9 cellular contexts compared by ENCODE assay signal in the genomic region with DNA sequence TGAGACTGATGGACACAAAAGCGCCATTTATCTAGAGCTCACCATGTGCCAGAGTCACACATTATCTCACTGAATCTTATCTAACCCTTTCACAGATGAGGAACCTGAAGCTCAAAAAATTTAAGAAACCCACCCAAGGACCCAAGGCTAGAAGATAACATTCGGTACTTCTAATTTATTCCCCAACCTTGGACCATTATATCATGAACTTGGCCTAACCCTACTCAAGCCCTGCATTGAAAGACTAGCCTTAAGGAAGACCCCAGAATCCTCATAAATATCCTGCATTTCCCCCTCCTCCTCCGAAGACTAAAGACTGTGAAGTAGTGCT. TPM values are rescaled to one million over a fixed set of nuclear protein-coding genes. Genes with fewer than 3 reads are reported as not detected.
DNase-seq lines count a peak whose midpoint lies in the region; ATAC-seq, FAIRE-seq and TF ChIP-seq lines count a peak whose summit lies in the region.
"Had no signal": no experiment of that assay in that cellular context is flagged by ENCODE, and none has a peak within 500 bp of the region (broad histone marks: within the 10 kb centered on the region; RNA-seq: fewer than 3 reads in every experiment).

No MANE protein-coding gene starts in this region.

- H4K20me1 ChIP-seq in H1 (replicated peaks in 1 of 2; ENCODE audit: control insufficient read depth in 1 of 2, insufficient read depth in 2 of 2, low read length in 2 of 2): peaks cover 12 to 14% of the 10 kb centered on the region in 2 experiments

- peaks cover 8% of the 10 kb centered on the region for H3K23me2 ChIP-seq in H1 (ENCODE audit: low read depth, low read length)

- FAIRE-seq in H1 (lab: Jason Lieb, UNC) (no peak), pancreas (lab: Jason Lieb, UNC) (no peak)
- FAIRE-seq: RCC 7860 had no signal

- H3K4me1 Mint-ChIP-seq in CD8-positive, alpha-beta memory T cell: peaks cover 35 to 44% (median 39%) of the 10 kb centered on the region in 3 donors

- 60% methylated on average over 3 of the region's 3 CpGs; no CpG with 5 or more reads in 1 of the 2 experiments for WGBS in H1 (ENCODE audit: extremely low coverage in 1 of 2, insufficient coverage in 1 of 2, insufficient read length in 1 of 2, insufficient replicate concordance in 2 of 2, low coverage in 1 of 2, low lambda C conversion rate in 2 of 2, missing lambda C conversion rate in 1 of 2), 2 experiments
- 31 to 34% methylated on average over 3 of the region's 3 CpGs for WGBS in pancreas, 2 donors

- peaks cover 4% of the 10 kb centered on the region for H3K36me3 ChIP-seq in CD8-positive, alpha-beta memory T cell (ENCODE audit: insufficient read depth, low read length)
- peaks cover 38% of the 10 kb centered on the region for H3K36me3 ChIP-seq in NT2/D1 (ENCODE audit: insufficient read depth, insufficient read length, low read length)
- peaks cover 13 to 30% (median 17%) of the 10 kb centered on the region in 4 experiments for H3K36me3 ChIP-seq in H1 (ENCODE audit: control insufficient read depth in 2 of 4, insufficient read depth in 4 of 4, low read length in 3 of 4)
- no peaks in the 10 kb centered on the region for H3K36me3 ChIP-seq in pancreas

- no peak overlapping the region for H2AK5ac ChIP-seq in H1 (ENCODE audit: low read depth, low read length)

- peak overlapping the region; percentile 34 to 98; a peak in 2 of 4 replicates for H3K4me2 ChIP-seq in H1 (ENCODE audit: insufficient read depth in 1 of 2, low read depth in 2 of 2, low read length in 2 of 2)

- H3K79me2 ChIP-seq in H1 (ENCODE audit: control insufficient read depth in 1 of 2, insufficient read depth in 2 of 2, low read length in 2 of 2): peaks cover 17 to 43% of the 10 kb centered on the region in 2 experiments

- no peak overlapping the region for H2BK12ac ChIP-seq in H1 (ENCODE audit: low read depth, low read length)

- intact Hi-C loops in pancreas (cut with DNase I): no loop called here

- H3K9ac ChIP-seq in NT2/D1 (ENCODE audit: insufficient read length, low read depth) (peak overlapping the region; percentile 97), H1 (replicated peaks in 1 of 4; ENCODE audit: extremely low read depth in 1 of 4, low read depth in 3 of 4, low read length in 3 of 4) (peak overlapping the region in 1 of 4 experiments; percentile 99; a peak in 1 of 7 replicates)

- H3K18ac ChIP-seq in H1 (ENCODE audit: extremely low read depth, low read length): peak overlapping the region; percentile 32; the same call in 1 of the 2 replicates

- H4K5ac ChIP-seq in H1 (ENCODE audit: insufficient read length, low read depth, low read length): peak overlapping the region; percentile 55

- peaks cover 0 to 30% (median 0%) of the 10 kb centered on the region in 3 donors for H3K36me3 Mint-ChIP-seq in CD8-positive, alpha-beta memory T cell

- peaks cover 8 to 14% of the 10 kb centered on the region in 2 donors for H3K27me3 Mint-ChIP-seq in CD8-positive, alpha-beta memory T cell

- no peaks in the 10 kb centered on the region for H3K9me3 ChIP-seq in CD8-positive, alpha-beta memory T cell (ENCODE audit: low read length)
- H3K9me3 ChIP-seq in NT2/D1 (ENCODE audit: insufficient read depth, low read length) (no peaks in the 10 kb centered on the region), H1 (ENCODE audit: insufficient read depth in 2 of 2, low read depth in 1 of 2, low read length in 1 of 2) (no peaks in the 10 kb centered on the region), pancreas (no peaks in the 10 kb centered on the region)

- H3K23ac ChIP-seq in H1 (ENCODE audit: insufficient read length): no peak overlapping the region

- peak overlapping the region; percentile 25 for H3K27ac ChIP-seq in CD8-positive, alpha-beta memory T cell (ENCODE audit: low read depth, low read length)
- H3K27ac ChIP-seq in H1 (ENCODE audit: low read depth, low read length) (no peak overlapping the region), pancreas (peak overlapping the region; percentile 66 to 89 (median 84))

- TF ChIP-seq CTCF in H1 (IDR thresholded peaks at IDR 0.05; ENCODE audit: control extremely low read depth in 1 of 3, insufficient read depth in 1 of 3, low read depth in 1 of 3, low read length in 3 of 3) (no peak), pancreas (IDR thresholded peaks at IDR 0.05) (peak in 1 of 4 donors; percentile 7)

- peak overlapping the region; percentile 100; the same call in 1 of the 2 replicates for H4K8ac ChIP-seq in H1 (ENCODE audit: extremely low read depth, insufficient read depth, low read length)

- H3K27ac Mint-ChIP-seq in CD8-positive, alpha-beta memory T cell: peak overlapping the region; percentile 54 to 92 (median 86)

- H2BK15ac ChIP-seq in H1 (ENCODE audit: low read length): 0 out of 2 replicates have a peak overlapping the region, but pooled peaks have one; percentile 9

- TF ChIP-seq EP300 in H1 (IDR thresholded peaks at IDR 0.05; ENCODE audit: borderline replicate concordance in 1 of 2, low read depth in 2 of 2, low read length in 2 of 2): no peak

- TF ChIP-seq POLR2A in H1 (IDR thresholded peaks at IDR 0.05; ENCODE audit: control extremely low read depth in 1 of 2, low read depth in 2 of 2, low read length in 2 of 2): no peak

- no peak for DNase-seq in CD8-positive, alpha-beta memory T cell
- DNase-seq in NT2/D1 (ENCODE audit: low read depth, low spot score) (no peak), H1 (ENCODE audit: low read depth in 1 of 2, low spot score in 2 of 2) (no peak), pancreas (no peak), H4 (ENCODE audit: low spot score) (no peak), germinal center (ENCODE audit: low spot score) (no peak)

- H2BK120ac ChIP-seq in H1 (replicated peaks; ENCODE audit: low read depth, low read length): peak overlapping the region; percentile 7

- peaks cover 27% of the 10 kb centered on the region for H3K4me1 ChIP-seq in CD8-positive, alpha-beta memory T cell (ENCODE audit: insufficient read depth, low read length)
- H3K4me1 ChIP-seq in NT2/D1 (ENCODE audit: insufficient read depth, insufficient read length): peaks cover 8% of the 10 kb centered on the region
- H3K4me1 ChIP-seq in H1 (replicated peaks in 1 of 4; ENCODE audit: control insufficient read depth in 3 of 4, insufficient read depth in 4 of 4, low read length in 3 of 4): peaks cover 3 to 9% (median 6%) of the 10 kb centered on the region in 4 experiments; a peak in 6 of 7 replicates
- peaks cover 0 to 18% (median 7%) of the 10 kb centered on the region in 3 donors for H3K4me1 ChIP-seq in pancreas

- H2BK20ac ChIP-seq in H1 (ENCODE audit: low read length): no peak overlapping the region

- peaks cover 7% of the 10 kb centered on the region for H3K79me1 ChIP-seq in H1 (ENCODE audit: low read depth, low read length)

- ATAC-seq in pancreas (no peak), HG02870 (IDR thresholded peaks at IDR 0.05; ENCODE audit: unreplicated experiment) (no peak), GM19328 (IDR thresholded peaks at IDR 0.05; ENCODE audit: unreplicated experiment) (no peak)

- no peaks in the 10 kb centered on the region for H3K9me3 Mint-ChIP-seq in CD8-positive, alpha-beta memory T cell

- peak overlapping the region; percentile 55 for H3K56ac ChIP-seq in H1 (replicated peaks; ENCODE audit: insufficient read length, low read depth, low read length)

- no peak overlapping the region for H3K4ac ChIP-seq in H1 (replicated peaks; ENCODE audit: insufficient read length, low read depth, low read length)

- no peak overlapping the region for H2BK5ac ChIP-seq in H1 (ENCODE audit: low read depth, low read length)

- H3K14ac ChIP-seq in H1 (ENCODE audit: insufficient read length): no peak overlapping the region

- H3K4me3 ChIP-seq in CD8-positive, alpha-beta memory T cell (ENCODE audit: low read length): peak overlapping the region; percentile 70
- peak overlapping the region; percentile 97 for H3K4me3 ChIP-seq in NT2/D1 (ENCODE audit: insufficient read length, low read depth)
- H3K4me3 ChIP-seq in H1 (ENCODE audit: extremely low read depth in 1 of 4, insufficient read depth in 2 of 4, low read depth in 3 of 4, low read length in 4 of 4): peak overlapping the region in 1 of 4 experiments; percentile 98; a peak in 2 of 8 replicates
- peak overlapping the region in 3 of 4 donors; percentile 84 to 98 (median 97) for H3K4me3 ChIP-seq in pancreas

- TF ChIP-seq RAD21 in H1 (IDR thresholded peaks at IDR 0.05 in 1 of 2, conservative IDR thresholded peaks at IDR 0.05 in 1 of 2; ENCODE audit: low read depth in 2 of 2, low read length in 2 of 2): no peak

- POLR2A ChIA-PET in CD8-positive, alpha-beta memory T cell (lab: Charles Lee): interaction anchor here (0.6 kb wide), 2 partner anchors 160 to 344 kb away, joined by 3 to 6 read pairs; no protein-coding TSS in a partner anchor
- POLR2A ChIA-PET in H1 (lab: Charles Lee; ENCODE audit: partially characterized antibody): interaction anchor here (0.8 to 4.8 kb wide), 21 partner anchors 9 to 148 kb away, joined by 3 to 52 read pairs (median 3); a partner anchor contains a TSS

- H3K27me3 ChIP-seq in CD8-positive, alpha-beta memory T cell (ENCODE audit: insufficient read depth, low read length, poor library complexity, severe bottlenecking): no peaks in the 10 kb centered on the region
- H3K27me3 ChIP-seq in NT2/D1 (ENCODE audit: insufficient read depth, insufficient read length) (peaks cover 16% of the 10 kb centered on the region), H1 (replicated peaks in 1 of 4; ENCODE audit: control insufficient read depth in 3 of 4, extremely low read depth in 1 of 4, insufficient read depth in 3 of 4, low read length in 3 of 4) (peaks cover 0 to 2% (median 0%) of the 10 kb centered on the region in 4 experiments; a peak in 1 of 7 replicates), pancreas (no peaks in the 10 kb centered on the region)

- CTCF ChIA-PET in CD8-positive, alpha-beta memory T cell (lab: Charles Lee): interaction anchor here (0.7 to 6.0 kb wide), 13 partner anchors 10 to 347 kb away, joined by 3 to 26 read pairs (median 4); a partner anchor contains a TSS
- CTCF ChIA-PET in H1 (lab: Charles Lee; ENCODE audit: partially characterized antibody): interaction anchor here (0.6 to 2.2 kb wide), 15 partner anchors 10 to 167 kb away, joined by 3 to 15 read pairs (median 4); no protein-coding TSS in a partner anchor

- H3K4me3 Mint-ChIP-seq in CD8-positive, alpha-beta memory T cell: peak overlapping the region; percentile 77 to 94 (median 83)

- H4K91ac ChIP-seq in H1 (replicated peaks; ENCODE audit: insufficient read length, low read length): peak overlapping the region; percentile 20

- H2AFZ ChIP-seq in H1 (ENCODE audit: low read length): peak overlapping the region; percentile 96

RNA-seq across cellular contexts. Expression of a gene that starts 0.5 kb away (rescaled TPM):
- total RNA-seq in CD8-positive, alpha-beta memory T cell: 10 to 100 TPM; 50.5 to 53.8 TPM
- polyA plus RNA-seq in CD8-positive, alpha-beta memory T cell: 35.0 TPM
- 70.8 and 72.4 TPM in 2 replicates for total RNA-seq in H1 (2021; fragmentation: NEBNext Ultra II Directional; extraction: Animal tissue kit (Norgen Biotek cat#: 25700))
- polyA plus RNA-seq in H1 (2011; rRNA removed) (35.0 and 40.7 TPM in 2 replicates), pancreas (10 to 100 TPM; 44.4 to 57.7 TPM)
- 62.3 TPM for polyA plus RNA-seq in H1 (2011; cell fraction: cytosol; rRNA removed)
- polyA plus RNA-seq in H1 (2011; cell fraction: nucleus; rRNA removed): 127 TPM
- 39.4 to 67.1 TPM (median 53.4 TPM) in 4 replicates for polyA plus RNA-seq in H1 (2012, experiment 1 of 2)
- 5.2 TPM for polyA plus RNA-seq in H1 (2012, experiment 2 of 2)
- polyA plus RNA-seq in H1 (2013, experiment 1 of 2): 164 TPM
- 158 TPM for polyA plus RNA-seq in H1 (2013, experiment 2 of 2)
- polyA minus RNA-seq in H1 (2011; rRNA and poly(A)+ RNA removed): 55.7 and 90.7 TPM in 2 replicates
- polyA minus RNA-seq in H1 (2011; cell fraction: cytosol; rRNA and poly(A)+ RNA removed): 28.7 TPM
- 84.2 TPM for polyA minus RNA-seq in H1 (2011; cell fraction: nucleus; rRNA and poly(A)+ RNA removed)
- total RNA-seq in pancreas: 10 to 100 TPM; 53.0 to 83.0 (median 68.1) TPM
- 47.7 and 52.8 TPM in 2 replicates for total RNA-seq in H4 (2014; rRNA removed; shearing (Covaris generic))

RNA-seq across cellular contexts. Expression of a gene that starts 49.4 kb away (rescaled TPM):
- under 1 TPM in 1 of 2 experiments, not detected in 1; 0.20 TPM for total RNA-seq in CD8-positive, alpha-beta memory T cell
- polyA plus RNA-seq in CD8-positive, alpha-beta memory T cell: not detected
- total RNA-seq in H1 (2021; fragmentation: NEBNext Ultra II Directional; extraction: Animal tissue kit (Norgen Biotek cat#: 25700)): not detected in 2 replicates
- polyA plus RNA-seq in H1 (2011; rRNA removed) (not detected in 2 replicates), pancreas (not detected)
- 0.13 TPM for polyA plus RNA-seq in H1 (2011; cell fraction: cytosol; rRNA removed)
- not detected for polyA plus RNA-seq in H1 (2011; cell fraction: nucleus; rRNA removed)
- not detected in 4 replicates for polyA plus RNA-seq in H1 (2012, experiment 1 of 2)
- not detected for polyA plus RNA-seq in H1 (2012, experiment 2 of 2)
- polyA plus RNA-seq in H1 (2013, experiment 1 of 2): not detected
- not detected for polyA plus RNA-seq in H1 (2013, experiment 2 of 2)
- not detected in 2 replicates for polyA minus RNA-seq in H1 (2011; rRNA and poly(A)+ RNA removed)
- not detected for polyA minus RNA-seq in H1 (2011; cell fraction: cytosol; rRNA and poly(A)+ RNA removed)
- polyA minus RNA-seq in H1 (2011; cell fraction: nucleus; rRNA and poly(A)+ RNA removed): not detected
- not detected for total RNA-seq in pancreas
- 0.27 TPM in 1 of 2 replicates, not detected in the other for total RNA-seq in H4 (2014; rRNA removed; shearing (Covaris generic))

RNA-seq across cellular contexts. Expression of a gene that starts 55.4 kb away (rescaled TPM):
- total RNA-seq in CD8-positive, alpha-beta memory T cell: 1 to 10 TPM; 4.1 to 4.4 TPM
- polyA plus RNA-seq in CD8-positive, alpha-beta memory T cell: 0.20 TPM
- 49.4 and 51.7 TPM in 2 replicates for total RNA-seq in H1 (2021; fragmentation: NEBNext Ultra II Directional; extraction: Animal tissue kit (Norgen Biotek cat#: 25700))
- 35.3 and 46.7 TPM in 2 replicates for polyA plus RNA-seq in H1 (2011; rRNA removed)
- 45.2 TPM for polyA plus RNA-seq in H1 (2011; cell fraction: cytosol; rRNA removed)
- 57.9 TPM for polyA plus RNA-seq in H1 (2011; cell fraction: nucleus; rRNA removed)
- polyA plus RNA-seq in H1 (2012, experiment 1 of 2): 24.9 to 31.1 TPM (median 30.7 TPM) in 4 replicates
- polyA plus RNA-seq in H1 (2012, experiment 2 of 2): 6.3 TPM
- polyA plus RNA-seq in H1 (2013, experiment 1 of 2): 21.7 TPM
- polyA plus RNA-seq in H1 (2013, experiment 2 of 2): 24.2 TPM
- polyA minus RNA-seq in H1 (2011; rRNA and poly(A)+ RNA removed): 78.5 and 82.0 TPM in 2 replicates
- 50.3 TPM for polyA minus RNA-seq in H1 (2011; cell fraction: cytosol; rRNA and poly(A)+ RNA removed)
- 41.4 TPM for polyA minus RNA-seq in H1 (2011; cell fraction: nucleus; rRNA and poly(A)+ RNA removed)
- 10 to 100 TPM; 31.7 to 43.5 (median 38.8) TPM for total RNA-seq in pancreas
- polyA plus RNA-seq in pancreas: 10 to 100 TPM; 14.9 to 18.4 TPM
- total RNA-seq in H4 (2014; rRNA removed; shearing (Covaris generic)): 22.7 and 23.4 TPM in 2 replicates
